ENCODE assay signal across 21 cellular contexts in the genomic region with DNA sequence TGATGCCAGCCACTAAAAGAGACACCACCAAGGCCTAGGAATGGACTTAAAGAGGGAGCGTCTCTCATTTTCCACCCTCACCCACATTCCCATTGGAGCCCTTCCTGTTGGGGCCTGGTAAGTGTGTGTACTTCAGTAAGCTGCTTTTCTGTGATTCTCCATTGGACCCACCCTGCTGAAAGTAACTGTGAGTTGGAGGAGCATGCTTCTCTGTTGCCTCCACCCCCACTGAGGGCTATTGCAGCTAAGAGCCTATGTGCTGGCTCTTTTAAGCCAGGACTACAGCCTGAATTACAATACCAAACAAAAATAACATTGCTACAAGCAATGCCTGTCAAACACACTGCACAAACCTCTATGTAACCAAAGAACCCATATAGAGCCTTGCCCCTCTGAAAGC.
DNase-seq lines count a peak whose midpoint lies in the region; ATAC-seq and TF ChIP-seq lines count a peak whose summit lies in the region.
"Had no signal": no experiment of that assay in that cellular context is flagged by ENCODE, and none has a peak within 500 bp of the region (broad histone marks: within the 10 kb centered on the region; RNA-seq: fewer than 3 reads in every experiment).

No MANE protein-coding gene starts in this region.

- peaks cover 2 to 19% (median 8%) of the 10 kb centered on the region in 3 donors for H3K36me3 Mint-ChIP-seq in CD8-positive, alpha-beta memory T cell
- H3K36me3 Mint-ChIP-seq in central memory CD8-positive, alpha-beta T cell (ENCODE audit: insufficient read depth), result no peaks in the 10 kb centered on the region

- no peaks in the 10 kb centered on the region for H3K9me3 ChIP-seq in CD8-positive, alpha-beta memory T cell (ENCODE audit: low read length)
- H3K9me3 ChIP-seq in right cardiac atrium (ENCODE audit: control insufficient read depth, low read length), result no peaks in the 10 kb centered on the region
- H3K9me3 ChIP-seq: ascending aorta, ovary, upper lobe of right lung had no signal

- H3K4me1 ChIP-seq in CD8-positive, alpha-beta memory T cell (ENCODE audit: insufficient read depth, low read length), result no peaks in the 10 kb centered on the region
- no peaks in the 10 kb centered on the region for H3K4me1 ChIP-seq in right cardiac atrium (ENCODE audit: control insufficient read depth, insufficient read depth, low read length)
- H3K4me1 ChIP-seq: ascending aorta, upper lobe of right lung had no signal

- peaks cover 14 to 33% (median 31%) of the 10 kb centered on the region in 3 donors for H3K4me1 Mint-ChIP-seq in CD8-positive, alpha-beta memory T cell
- peaks cover 12% of the 10 kb centered on the region for H3K4me1 Mint-ChIP-seq in central memory CD8-positive, alpha-beta T cell

- H3K27ac ChIP-seq in CD8-positive, alpha-beta memory T cell (ENCODE audit: low read depth, low read length), result no peak overlapping the region
- H3K27ac ChIP-seq in right cardiac atrium (ENCODE audit: low read length), result no peak overlapping the region
- H3K27ac ChIP-seq: ascending aorta, ovary, RWPE1, upper lobe of right lung had no signal

- peak overlapping the region in 7 of 8 donors; percentile 48 to 83 (median 64) for H3K27ac Mint-ChIP-seq in CD8-positive, alpha-beta memory T cell
- peak overlapping the region; percentile 56 for H3K27ac Mint-ChIP-seq in central memory CD8-positive, alpha-beta T cell (ENCODE audit: low read depth)

- intact Hi-C loops in right cardiac atrium (cut with DNase I), result no loop called here

- POLR2A ChIA-PET in CD8-positive, alpha-beta memory T cell (lab: Charles Lee), result no interaction called here

- WGBS in right cardiac atrium, result 96% methylated on average over 1 of the region's 1 CpG

- DNase-seq in CD8-positive, alpha-beta memory T cell, result no peak
- no peak for DNase-seq in central memory CD8-positive, alpha-beta T cell (ENCODE audit: low spot score in 2 of 2)
- DNase-seq in SHP77 treated with DMSO at 0.1 percent for 48 hours (lab: John Stamatoyannopoulos, UW) (no peak), erythroblast (lab: John Stamatoyannopoulos, UW) (no peak), right cardiac atrium (no peak), cerebellar cortex (ENCODE audit: low spot score) (no peak)
- DNase-seq: activated CD4-positive, alpha-beta T cell treated with anti-CD3 and anti-CD28 coated beads for 1 hour; cortex of kidney; DMS 273 treated with DMSO at 0.1 percent for 48 hours; left cardiac atrium; NCI-H1092 treated with DMSO at 0.1 percent for 48 hours; NCI-H2171 treated with DMSO at 0.1 percent for 48 hours; ovary; stimulated activated naive CD4-positive, alpha-beta T cell treated with Interleukin-2 at 50 U/mL for 16 hours; upper lobe of right lung had no signal

- peak; percentile 14 for ATAC-seq in GM19351 (IDR thresholded peaks at IDR 0.05; ENCODE audit: unreplicated experiment)
- ATAC-seq in HG03025 (IDR thresholded peaks at IDR 0.05; ENCODE audit: low FRiP score, unreplicated experiment), result peak; percentile 19
- ATAC-seq in central memory CD8-positive, alpha-beta T cell (replicated peaks; ENCODE audit: extremely low read depth, poor library complexity, severe bottlenecking), result no peak
- ATAC-seq in right cardiac atrium, result no peak
- ATAC-seq: K562, left cardiac atrium, upper lobe of right lung had no signal

- CTCF ChIA-PET in CD8-positive, alpha-beta memory T cell (lab: Charles Lee), result interaction anchor here (0.9 kb wide), 1 partner anchor 59 kb away, joined by 4 read pairs; no protein-coding TSS in a partner anchor

- no peaks in the 10 kb centered on the region for H3K36me3 ChIP-seq in CD8-positive, alpha-beta memory T cell (ENCODE audit: insufficient read depth, low read length)
- H3K36me3 ChIP-seq: ascending aorta, ovary, upper lobe of right lung had no signal

- no peak overlapping the region for H3K4me3 ChIP-seq in CD8-positive, alpha-beta memory T cell (ENCODE audit: low read length)
- H3K4me3 ChIP-seq in right cardiac atrium (ENCODE audit: low read length), result no peak overlapping the region
- H3K4me3 ChIP-seq: ascending aorta, K562, ovary, smooth muscle cell, upper lobe of right lung had no signal

- peaks cover 6 to 13% (median 11%) of the 10 kb centered on the region in 5 donors for H3K9me3 Mint-ChIP-seq in CD8-positive, alpha-beta memory T cell
- H3K9me3 Mint-ChIP-seq in central memory CD8-positive, alpha-beta T cell, result peaks cover 11% of the 10 kb centered on the region

- no peaks in the 10 kb centered on the region for H3K27me3 Mint-ChIP-seq in CD8-positive, alpha-beta memory T cell
- no peaks in the 10 kb centered on the region for H3K27me3 Mint-ChIP-seq in central memory CD8-positive, alpha-beta T cell

- no peaks in the 10 kb centered on the region for H3K27me3 ChIP-seq in CD8-positive, alpha-beta memory T cell (ENCODE audit: insufficient read depth, low read length, poor library complexity, severe bottlenecking)
- H3K27me3 ChIP-seq in right cardiac atrium (ENCODE audit: control insufficient read depth, insufficient read depth), result no peaks in the 10 kb centered on the region
- H3K27me3 ChIP-seq: ascending aorta, ovary, upper lobe of right lung had no signal

- H3K4me3 Mint-ChIP-seq in CD8-positive, alpha-beta memory T cell, result peak overlapping the region; percentile 5 to 73 (median 51)
- H3K4me3 Mint-ChIP-seq in central memory CD8-positive, alpha-beta T cell, result peak overlapping the region; percentile 51

- no peak for TF ChIP-seq POLR2A in erythroblast (IDR thresholded peaks at IDR 0.05; ENCODE audit: low read length)

Comparison
In these comparisons a context has a peak if more than half of its experiments do, and no peak if none do; other contexts are left out.
1. ATAC-seq: peak in GM19351 (single experiment) and HG03025 (single experiment); none in central memory CD8-positive, alpha-beta T cell (single experiment) and right cardiac atrium (0 of 2).